23 cellular contexts compared by ENCODE assay signal in the genomic region with DNA sequence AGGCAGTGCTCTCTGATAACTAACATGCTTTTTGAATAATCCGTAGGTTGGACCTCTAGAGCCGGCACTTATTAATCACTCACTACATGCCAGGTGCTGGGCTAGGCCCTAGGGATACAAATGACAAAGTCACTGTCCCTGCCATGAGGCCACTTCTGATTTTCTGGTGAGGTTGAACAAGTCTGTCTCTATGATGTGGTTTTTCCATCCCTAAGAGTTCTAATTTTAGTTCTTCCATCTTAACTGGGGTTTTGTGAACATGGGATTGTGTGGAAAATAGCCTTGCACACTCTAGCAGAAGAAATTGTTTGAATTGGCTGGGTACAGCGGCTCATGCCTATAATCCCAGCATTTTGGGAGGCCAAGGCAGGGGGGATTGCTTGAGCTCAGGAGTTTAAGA.
"Had no signal": no experiment of that assay in that cellular context is flagged by ENCODE, and none has a peak within 500 bp of the region (broad histone marks: within the 10 kb centered on the region; RNA-seq: fewer than 3 reads in every experiment).

No MANE protein-coding gene starts in this region.

- FAIRE-seq: HepG2, RCC 7860 had no signal

- ATAC-seq: HepG2 had no signal

- H3K9me3 ChIP-seq: SJSA1 had no signal

- DNase-seq: IMR-90, Kasumi-1, KG1, MM.1S, NCI-H1092 treated with DMSO at 0.1 percent for 48 hours, NCI-H1436, NCI-H187, NCI-H2029, NCI-H2081 treated with DMSO at 0.1 percent for 48 hours, NCI-H2171, NCI-H226, NCI-H446, NCI-H510A, NCI-H524 treated with DMSO at 0.1 percent for 48 hours, NCI-H69, NCI-H774, Right ventricle myocardium superior, RPMI8226, SIG-M5 had no signal

- H3K36me3 ChIP-seq: SJSA1 had no signal

- H3K27ac ChIP-seq: SJSA1, SK-N-MC had no signal

- H3K27me3 ChIP-seq: SJSA1 had no signal

- H3K4me3 ChIP-seq: SJSA1, SK-N-MC had no signal

- H3K4me1 ChIP-seq: SJSA1 had no signal
